10 cellular contexts compared by ENCODE assay signal in genomic region chr11:86623736-86624135, GRCh38.
"Had no signal": no experiment of that assay in that cellular context is flagged by ENCODE, and none has a peak within 500 bp of the region (broad histone marks: within the 10 kb centered on the region; RNA-seq: fewer than 3 reads in every experiment).

No MANE protein-coding gene starts in this region.

- H3K4me1 ChIP-seq: colonic mucosa, right lobe of liver had no signal

- H3K27me3 ChIP-seq: adrenal gland, colonic mucosa, esophagus squamous epithelium, right lobe of liver had no signal

- H3K4me3 ChIP-seq: adrenal gland, colonic mucosa, esophagus squamous epithelium, right lobe of liver had no signal

- DNase-seq: activated CD4-positive, alpha-beta memory T cell treated with anti-CD3 and anti-CD28 coated beads, Interleukin-2, amount 10 ng/mL, durations not matched to agents 7 days and 5 days; activated CD4-positive, alpha-beta T cell treated with anti-CD3 and anti-CD28 coated beads for 4 hours; activated T-cell treated with anti-CD3 and anti-CD28 coated beads, Interleukin-2, amount 50 U/mL, for 24 hours; caudate nucleus; colonic mucosa; esophagus squamous epithelium; right lobe of liver; stimulated activated naive CD8-positive, alpha-beta T cell treated with anti-CD3 and anti-CD28 coated beads, Interleukin-15, Interleukin-2, amounts not matched to agents 100 U/mL and 50 U/mL, for 24 hours; SW 1271 had no signal

- H3K9me3 ChIP-seq: adrenal gland, colonic mucosa, esophagus squamous epithelium, right lobe of liver had no signal

- H3K36me3 ChIP-seq: adrenal gland, colonic mucosa, esophagus squamous epithelium, right lobe of liver had no signal

- H3K27ac ChIP-seq: colonic mucosa, right lobe of liver had no signal
